1 cellular context compared by ENCODE assay signal in genomic region chr20:62898970-62899632, GRCh38.
A peak's percentile ranks its signal among the peaks of the same experiment; 100 is the strongest.
TF ChIP-seq lines count a peak whose summit lies in the region.

No MANE protein-coding gene starts in this region.

TF ChIP-seq in HepG2, 621 proteins besides CTCF, POLR2A, EP300 and RAD21 (continued from another document and continues in another):
- TF ChIP-seq LRRFIP1 (CRISPR knock-in tag; conservative IDR thresholded peaks at IDR 0.05) (no peak), HMG20A (CRISPR knock-in tag; IDR thresholded peaks at IDR 0.05; ENCODE audit: borderline replicate concordance) (no peak), SP4 (CRISPR knock-in tag; IDR thresholded peaks at IDR 0.05) (no peak), CREM (IDR thresholded peaks at IDR 0.05) (no peak), CREM (CRISPR knock-in tag; IDR thresholded peaks at IDR 0.05) (no peak), ARHGAP35 (CRISPR knock-in tag; IDR thresholded peaks at IDR 0.05; ENCODE audit: borderline replicate concordance) (no peak), ATF2 (CRISPR knock-in tag; IDR thresholded peaks at IDR 0.05) (no peak), ELK4 (CRISPR knock-in tag; IDR thresholded peaks at IDR 0.05; ENCODE audit: borderline replicate concordance) (no peak), FOXP1 (IDR thresholded peaks at IDR 0.05) (no peak), FOXP1 (CRISPR knock-in tag; IDR thresholded peaks at IDR 0.05) (no peak), FOXO1 (CRISPR knock-in tag; IDR thresholded peaks at IDR 0.05) (no peak), ZFP37 (CRISPR knock-in tag; IDR thresholded peaks at IDR 0.05; ENCODE audit: borderline replicate concordance) (no peak), RXRB (CRISPR knock-in tag; IDR thresholded peaks at IDR 0.05; ENCODE audit: borderline replicate concordance) (no peak), ZNF407 (CRISPR knock-in tag; IDR thresholded peaks at IDR 0.05; ENCODE audit: not compliant biosample characterization) (no peak), TGIF2 (CRISPR knock-in tag; IDR thresholded peaks at IDR 0.05) (no peak), ZNF431 (CRISPR knock-in tag; IDR thresholded peaks at IDR 0.05; ENCODE audit: borderline replicate concordance, low read depth) (no peak), HNRNPLL (IDR thresholded peaks at IDR 0.05; ENCODE audit: low read depth, low read length, poor library complexity, severe bottlenecking) (no peak), FOSL2 (CRISPR knock-in tag; IDR thresholded peaks at IDR 0.05) (no peak), FIP1L1 (IDR thresholded peaks at IDR 0.05; ENCODE audit: borderline replicate concordance, insufficient read depth, low read depth, low read length) (no peak), PATZ1 (CRISPR knock-in tag; IDR thresholded peaks at IDR 0.05) (no peak), TAF15 (IDR thresholded peaks at IDR 0.05; ENCODE audit: low read depth, low read length, poor library complexity, severe bottlenecking) (no peak), CEBPB (IDR thresholded peaks at IDR 0.05; ENCODE audit: borderline replicate concordance, low read depth, low read length) (no peak), CC2D1A (CRISPR knock-in tag; IDR thresholded peaks at IDR 0.05) (no peak), ZNF333 (CRISPR knock-in tag; IDR thresholded peaks at IDR 0.05; ENCODE audit: borderline replicate concordance) (no peak), PRDM10 (CRISPR knock-in tag; IDR thresholded peaks at IDR 0.05; ENCODE audit: low read depth) (no peak), ZNF749 (CRISPR knock-in tag; IDR thresholded peaks at IDR 0.05; ENCODE audit: borderline replicate concordance) (no peak), SUZ12 (IDR thresholded peaks at IDR 0.05; ENCODE audit: low read depth, low read length) (no peak), ATF5 (CRISPR knock-in tag; IDR thresholded peaks at IDR 0.05; ENCODE audit: low read depth) (no peak), ZNF18 (CRISPR knock-in tag; IDR thresholded peaks at IDR 0.05; ENCODE audit: insufficient replicate concordance) (no peak), ZNF12 (CRISPR knock-in tag; IDR thresholded peaks at IDR 0.05) (no peak), POLR2G (IDR thresholded peaks at IDR 0.05; ENCODE audit: low read depth, low read length) (no peak; the same call in 1 of the 2 replicates), ATF1 (CRISPR knock-in tag; IDR thresholded peaks at IDR 0.05) (no peak), DPF2 (CRISPR knock-in tag; IDR thresholded peaks at IDR 0.05; ENCODE audit: borderline replicate concordance, low read depth) (no peak), ATF7-NPFF (CRISPR knock-in tag; IDR thresholded peaks at IDR 0.05; ENCODE audit: low read depth) (no peak), JUN (CRISPR knock-in tag; IDR thresholded peaks at IDR 0.05) (0 out of 2 replicates have a peak, but pooled peaks have one; percentile 9), RFXAP (CRISPR knock-in tag; IDR thresholded peaks at IDR 0.05; ENCODE audit: borderline replicate concordance) (no peak), MBD4 (IDR thresholded peaks at IDR 0.05; ENCODE audit: borderline replicate concordance, low read length) (peak; percentile 73; the same call in 1 of the 2 replicates), EZH2 (conservative IDR thresholded peaks at IDR 0.05; ENCODE audit: low read depth, low read length) (no peak), ZFY (CRISPR knock-in tag; IDR thresholded peaks at IDR 0.05) (no peak)
